Comparison of ENCODE assay signal across 1 cellular context in the genomic region with DNA sequence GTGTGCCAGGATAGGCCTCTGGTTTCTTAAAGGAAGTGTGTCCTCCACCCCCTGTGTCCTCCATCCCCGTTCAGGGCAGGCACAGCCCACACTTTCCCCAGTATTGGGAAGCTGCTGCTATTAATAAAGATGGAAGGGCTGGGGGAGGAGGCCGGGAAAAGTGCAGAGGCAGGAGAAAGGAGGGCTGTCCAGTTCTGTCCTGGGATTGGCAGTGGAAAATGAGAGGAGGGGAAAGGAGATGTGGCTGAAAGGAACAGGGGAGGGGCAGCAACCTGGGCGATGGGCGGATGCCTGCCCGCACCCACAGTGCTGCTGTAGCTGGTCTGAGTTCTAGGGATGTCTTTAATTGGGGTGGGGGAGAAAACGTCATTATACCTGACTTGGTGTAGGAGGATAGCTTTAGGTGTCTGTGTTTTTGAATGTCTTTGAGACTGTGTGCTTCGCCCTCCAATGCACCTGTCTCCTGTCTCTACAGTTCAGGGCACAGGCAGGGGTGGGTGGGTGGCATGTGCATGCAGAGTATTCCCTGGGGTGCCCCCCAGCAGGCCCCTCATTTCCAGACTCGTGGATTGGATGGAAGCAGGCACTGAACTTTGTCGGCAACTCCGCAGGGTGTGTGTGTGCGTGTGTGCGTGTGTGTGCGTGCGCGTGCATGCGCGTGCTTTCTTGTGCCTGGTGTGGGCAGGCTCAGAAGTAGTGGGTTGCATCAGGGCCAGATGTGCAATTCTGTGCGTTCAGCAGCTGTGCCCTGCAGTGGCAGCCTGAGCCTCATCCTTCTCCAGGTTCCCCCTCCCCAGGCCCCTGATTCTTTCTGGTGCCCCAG.
TF ChIP-seq lines count a peak whose summit lies in the region.

No MANE protein-coding gene starts in this region.

TF ChIP-seq in HepG2, 621 proteins besides CTCF, POLR2A, EP300 and RAD21 (continued from another document):
- TF ChIP-seq, protein P1, sequence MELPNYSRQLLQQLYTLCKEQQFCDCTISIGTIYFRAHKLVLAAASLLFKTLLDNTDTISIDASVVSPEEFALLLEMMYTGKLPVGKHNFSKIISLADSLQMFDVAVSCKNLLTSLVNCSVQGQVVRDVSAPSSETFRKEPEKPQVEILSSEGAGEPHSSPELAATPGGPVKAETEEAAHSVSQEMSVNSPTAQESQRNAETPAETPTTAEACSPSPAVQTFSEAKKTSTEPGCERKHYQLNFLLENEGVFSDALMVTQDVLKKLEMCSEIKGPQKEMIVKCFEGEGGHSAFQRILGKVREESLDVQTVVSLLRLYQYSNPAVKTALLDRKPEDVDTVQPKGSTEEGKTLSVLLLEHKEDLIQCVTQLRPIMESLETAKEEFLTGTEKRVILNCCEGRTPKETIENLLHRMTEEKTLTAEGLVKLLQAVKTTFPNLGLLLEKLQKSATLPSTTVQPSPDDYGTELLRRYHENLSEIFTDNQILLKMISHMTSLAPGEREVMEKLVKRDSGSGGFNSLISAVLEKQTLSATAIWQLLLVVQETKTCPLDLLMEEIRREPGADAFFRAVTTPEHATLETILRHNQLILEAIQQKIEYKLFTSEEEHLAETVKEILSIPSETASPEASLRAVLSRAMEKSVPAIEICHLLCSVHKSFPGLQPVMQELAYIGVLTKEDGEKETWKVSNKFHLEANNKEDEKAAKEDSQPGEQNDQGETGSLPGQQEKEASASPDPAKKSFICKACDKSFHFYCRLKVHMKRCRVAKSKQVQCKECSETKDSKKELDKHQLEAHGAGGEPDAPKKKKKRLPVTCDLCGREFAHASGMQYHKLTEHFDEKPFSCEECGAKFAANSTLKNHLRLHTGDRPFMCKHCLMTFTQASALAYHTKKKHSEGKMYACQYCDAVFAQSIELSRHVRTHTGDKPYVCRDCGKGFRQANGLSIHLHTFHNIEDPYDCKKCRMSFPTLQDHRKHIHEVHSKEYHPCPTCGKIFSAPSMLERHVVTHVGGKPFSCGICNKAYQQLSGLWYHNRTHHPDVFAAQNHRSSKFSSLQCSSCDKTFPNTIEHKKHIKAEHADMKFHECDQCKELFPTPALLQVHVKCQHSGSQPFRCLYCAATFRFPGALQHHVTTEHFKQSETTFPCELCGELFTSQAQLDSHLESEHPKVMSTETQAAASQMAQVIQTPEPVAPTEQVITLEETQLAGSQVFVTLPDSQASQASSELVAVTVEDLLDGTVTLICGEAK (IDR thresholded peaks at IDR 0.05), result no peak
- TF ChIP-seq, protein P1 (CRISPR knock-in tag; IDR thresholded peaks at IDR 0.05), result no peak
- TF ChIP-seq, protein P2, sequence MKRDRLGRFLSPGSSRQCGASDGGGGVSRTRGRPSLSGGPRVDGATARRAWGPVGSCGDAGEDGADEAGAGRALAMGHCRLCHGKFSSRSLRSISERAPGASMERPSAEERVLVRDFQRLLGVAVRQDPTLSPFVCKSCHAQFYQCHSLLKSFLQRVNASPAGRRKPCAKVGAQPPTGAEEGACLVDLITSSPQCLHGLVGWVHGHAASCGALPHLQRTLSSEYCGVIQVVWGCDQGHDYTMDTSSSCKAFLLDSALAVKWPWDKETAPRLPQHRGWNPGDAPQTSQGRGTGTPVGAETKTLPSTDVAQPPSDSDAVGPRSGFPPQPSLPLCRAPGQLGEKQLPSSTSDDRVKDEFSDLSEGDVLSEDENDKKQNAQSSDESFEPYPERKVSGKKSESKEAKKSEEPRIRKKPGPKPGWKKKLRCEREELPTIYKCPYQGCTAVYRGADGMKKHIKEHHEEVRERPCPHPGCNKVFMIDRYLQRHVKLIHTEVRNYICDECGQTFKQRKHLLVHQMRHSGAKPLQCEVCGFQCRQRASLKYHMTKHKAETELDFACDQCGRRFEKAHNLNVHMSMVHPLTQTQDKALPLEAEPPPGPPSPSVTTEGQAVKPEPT (CRISPR knock-in tag; IDR thresholded peaks at IDR 0.05; ENCODE audit: low read depth), result no peak
- TF ChIP-seq GTF2F1 (IDR thresholded peaks at IDR 0.05; ENCODE audit: low read length) (no peak), ZNF547 (CRISPR knock-in tag; IDR thresholded peaks at IDR 0.05) (no peak), ZNF460 (CRISPR knock-in tag; IDR thresholded peaks at IDR 0.05; ENCODE audit: borderline replicate concordance) (no peak), ZFP36L1 (CRISPR knock-in tag; IDR thresholded peaks at IDR 0.05) (no peak), PTBP1 (IDR thresholded peaks at IDR 0.05; ENCODE audit: low read depth, low read length, poor library complexity, severe bottlenecking) (no peak), RBFOX2 (IDR thresholded peaks at IDR 0.05; ENCODE audit: low read depth, low read length) (peak; percentile 63), ZNF24 (IDR thresholded peaks at IDR 0.05) (no peak), TCF7L2 (IDR thresholded peaks at IDR 0.05; ENCODE audit: low read depth, low read length) (no peak), AGO1 (IDR thresholded peaks at IDR 0.05; ENCODE audit: low read depth, low read length, poor library complexity, severe bottlenecking) (peak; percentile 44), DNMT3B (CRISPR knock-in tag; conservative IDR thresholded peaks at IDR 0.05) (no peak), TAF15 (IDR thresholded peaks at IDR 0.05; ENCODE audit: low read depth, low read length, poor library complexity, severe bottlenecking) (no peak), ZNF333 (CRISPR knock-in tag; IDR thresholded peaks at IDR 0.05; ENCODE audit: borderline replicate concordance) (no peak), SSRP1 (CRISPR knock-in tag; IDR thresholded peaks at IDR 0.05) (no peak)
- TF ChIP-seq, protein P3, sequence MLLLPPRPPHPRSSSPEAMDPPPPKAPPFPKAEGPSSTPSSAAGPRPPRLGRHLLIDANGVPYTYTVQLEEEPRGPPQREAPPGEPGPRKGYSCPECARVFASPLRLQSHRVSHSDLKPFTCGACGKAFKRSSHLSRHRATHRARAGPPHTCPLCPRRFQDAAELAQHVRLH (CRISPR knock-in tag; IDR thresholded peaks at IDR 0.05; ENCODE audit: borderline replicate concordance, low read depth), result no peak
- TF ChIP-seq, protein P4, sequence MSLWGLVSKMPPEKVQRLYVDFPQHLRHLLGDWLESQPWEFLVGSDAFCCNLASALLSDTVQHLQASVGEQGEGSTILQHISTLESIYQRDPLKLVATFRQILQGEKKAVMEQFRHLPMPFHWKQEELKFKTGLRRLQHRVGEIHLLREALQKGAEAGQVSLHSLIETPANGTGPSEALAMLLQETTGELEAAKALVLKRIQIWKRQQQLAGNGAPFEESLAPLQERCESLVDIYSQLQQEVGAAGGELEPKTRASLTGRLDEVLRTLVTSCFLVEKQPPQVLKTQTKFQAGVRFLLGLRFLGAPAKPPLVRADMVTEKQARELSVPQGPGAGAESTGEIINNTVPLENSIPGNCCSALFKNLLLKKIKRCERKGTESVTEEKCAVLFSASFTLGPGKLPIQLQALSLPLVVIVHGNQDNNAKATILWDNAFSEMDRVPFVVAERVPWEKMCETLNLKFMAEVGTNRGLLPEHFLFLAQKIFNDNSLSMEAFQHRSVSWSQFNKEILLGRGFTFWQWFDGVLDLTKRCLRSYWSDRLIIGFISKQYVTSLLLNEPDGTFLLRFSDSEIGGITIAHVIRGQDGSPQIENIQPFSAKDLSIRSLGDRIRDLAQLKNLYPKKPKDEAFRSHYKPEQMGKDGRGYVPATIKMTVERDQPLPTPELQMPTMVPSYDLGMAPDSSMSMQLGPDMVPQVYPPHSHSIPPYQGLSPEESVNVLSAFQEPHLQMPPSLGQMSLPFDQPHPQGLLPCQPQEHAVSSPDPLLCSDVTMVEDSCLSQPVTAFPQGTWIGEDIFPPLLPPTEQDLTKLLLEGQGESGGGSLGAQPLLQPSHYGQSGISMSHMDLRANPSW (CRISPR knock-in tag; IDR thresholded peaks at IDR 0.05; ENCODE audit: borderline replicate concordance), result no peak
- TF ChIP-seq, protein P5, sequence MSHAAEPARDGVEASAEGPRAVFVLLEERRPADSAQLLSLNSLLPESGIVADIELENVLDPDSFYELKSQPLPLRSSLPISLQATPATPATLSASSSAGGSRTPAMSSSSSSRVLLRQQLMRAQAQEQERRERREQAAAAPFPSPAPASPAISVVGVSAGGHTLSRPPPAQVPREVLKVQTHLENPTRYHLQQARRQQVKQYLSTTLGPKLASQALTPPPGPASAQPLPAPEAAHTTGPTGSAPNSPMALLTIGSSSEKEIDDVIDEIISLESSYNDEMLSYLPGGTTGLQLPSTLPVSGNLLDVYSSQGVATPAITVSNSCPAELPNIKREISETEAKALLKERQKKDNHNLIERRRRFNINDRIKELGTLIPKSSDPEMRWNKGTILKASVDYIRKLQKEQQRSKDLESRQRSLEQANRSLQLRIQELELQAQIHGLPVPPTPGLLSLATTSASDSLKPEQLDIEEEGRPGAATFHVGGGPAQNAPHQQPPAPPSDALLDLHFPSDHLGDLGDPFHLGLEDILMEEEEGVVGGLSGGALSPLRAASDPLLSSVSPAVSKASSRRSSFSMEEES (CRISPR knock-in tag; IDR thresholded peaks at IDR 0.05), result no peak
TF ChIP-seq in HepG2: peak in this region for 9.
